29 cellular contexts compared by ENCODE assay signal in genomic region chr7:7489546-7489945, GRCh38. TPM values are rescaled to one million over a fixed set of nuclear protein-coding genes. Genes with fewer than 3 reads are reported as not detected.
DNase-seq lines count a peak whose midpoint lies in the region; ATAC-seq and TF ChIP-seq lines count a peak whose summit lies in the region.
"Had no signal": no experiment of that assay in that cellular context is flagged by ENCODE, and none has a peak within 500 bp of the region (broad histone marks: within the 10 kb centered on the region; RNA-seq: fewer than 3 reads in every experiment).

No MANE protein-coding gene starts in this region.

- H3K4me3 ChIP-seq in PC-3 (ENCODE audit: low read length) = no peak overlapping the region
- H3K4me3 ChIP-seq: ascending aorta, heart right ventricle, spleen, uterus had no signal

- no peak overlapping the region for H3K9ac ChIP-seq in PC-3 (ENCODE audit: low read length)

- H2AFZ ChIP-seq in PC-3 (ENCODE audit: low read length) = no peak overlapping the region

- no peaks in the 10 kb centered on the region for H3K9me3 ChIP-seq in PC-3 (ENCODE audit: low read length)
- H3K9me3 ChIP-seq: uterus had no signal

- no TSS peak for BruUV-seq in PC-3 (replicated peaks; lab: Mats Ljungman, UMichigan)

- no peak for TF ChIP-seq CTCF in PC-3 (conservative IDR thresholded peaks at IDR 0.05; ENCODE audit: low read depth, low read length)

- peaks cover 25% of the 10 kb centered on the region for H3K4me1 ChIP-seq in PC-3 (ENCODE audit: insufficient read depth, low read length)
- H3K4me1 ChIP-seq: ascending aorta, uterus had no signal

- H3K27me3 ChIP-seq in PC-3 (ENCODE audit: low read length) = no peaks in the 10 kb centered on the region
- H3K27me3 ChIP-seq: ascending aorta, heart right ventricle, spleen, uterus had no signal

- no peaks in the 10 kb centered on the region for H4K20me1 ChIP-seq in PC-3 (ENCODE audit: low read length)

- no peaks in the 10 kb centered on the region for H3F3A ChIP-seq in PC-3 (ENCODE audit: low read length, unreplicated experiment)

- intact Hi-C loops in PC-3 (cut with micrococcal nuclease) (no loop called here), Right ventricle myocardium inferior (cut with DNase I) (no loop called here)

- POLR2A ChIA-PET in PC-3 (lab: Charles Lee; ENCODE audit: unreplicated experiment) = interaction anchor here (0.6 kb wide), 1 partner anchor 66 kb away, joined by 5 read pairs; no protein-coding TSS in a partner anchor

- DNase-seq in AG20443 (ENCODE audit: low spot score) = peak; percentile 15
- DNase-seq in PC-3 = peak; percentile 33
- peak; percentile 37 for DNase-seq in renal cortical epithelial cell (ENCODE audit: low read depth)
- DNase-seq in SIG-M5 (lab: John Stamatoyannopoulos, UW) = no peak
- DNase-seq in Right ventricle myocardium inferior (ENCODE audit: missing footprints) = no peak
- DNase-seq in COR-L47 (lab: John Stamatoyannopoulos, UW) = no peak
- DNase-seq: ACHN; activated CD4-positive, alpha-beta T cell treated with anti-CD3 and anti-CD28 coated beads, Interleukin-2, amount 50 U/mL, for 4 hours; activated CD8-positive, alpha-beta memory T cell treated with anti-CD3 and anti-CD28 coated beads, Interleukin-2, amount 50 U/mL, for 4 hours; heart right ventricle; HFFc6; KG1; left colon; naive thymus-derived CD4-positive, alpha-beta T cell; NCI-H1048; NCI-H2029; NCI-H526 treated with DMSO at 0.1 percent for 48 hours; RPMI8226; spleen; stimulated activated CD4-positive, alpha-beta T cell treated with anti-CD3 and anti-CD28 coated beads, Interleukin-2, amount 100 ng/mL, for 48 hours; stimulated activated naive B cell treated with anti-CD40 and anti-IgM and Interleukin-4, amounts not matched to agents 10 μg/mL and 1 μg/mL and 100 μg/mL, for 72 hours; uterus had no signal

- ATAC-seq in PC-3 (no peak), esophagus mucosa (peak; percentile 77), Right ventricle myocardium inferior (no peak), HG02763 (IDR thresholded peaks at IDR 0.05; ENCODE audit: unreplicated experiment) (no peak)
- ATAC-seq: activated naive CD4-positive, alpha-beta T cell treated with anti-CD3 and anti-CD28 coated beads, Interleukin-2, amount 50 U/mL, for 72 hours; heart right ventricle; left colon; WTC11 had no signal

- no peaks in the 10 kb centered on the region for H3K9me2 ChIP-seq in PC-3 (replicated peaks; ENCODE audit: low read length)

- CTCF ChIA-PET in PC-3 (lab: Charles Lee) = no interaction called here

- no peaks in the 10 kb centered on the region for H3K36me3 ChIP-seq in PC-3 (ENCODE audit: low read depth, low read length)
- H3K36me3 ChIP-seq: ascending aorta, heart right ventricle, spleen, uterus had no signal

- H3K27ac ChIP-seq in PC-3 (ENCODE audit: low read length) = no peak overlapping the region
- H3K27ac ChIP-seq: ascending aorta, heart right ventricle, uterus had no signal

- H3K4me2 ChIP-seq in PC-3 (ENCODE audit: low read length) = no peak overlapping the region

- H3K79me2 ChIP-seq in PC-3 (ENCODE audit: low read length) = no peaks in the 10 kb centered on the region

RNA-seq across cellular contexts. Expression of gene COL28A1, which starts 46.1 kb away (rescaled TPM):
- 0.26 TPM in 1 of 2 replicates, not detected in the other for total RNA-seq in PC-3 (2014; rRNA removed)
- 0.16 TPM for total RNA-seq in esophagus mucosa
- total RNA-seq in renal cortical epithelial cell = 0.87 and 7.5 TPM in 2 replicates
- total RNA-seq in Right ventricle myocardium inferior = 5.6 TPM
- total RNA-seq: dermis microvascular lymphatic vessel endothelial cell, endothelial cell of umbilical vein had no signal

Comparison
In these comparisons a context has a peak if more than half of its experiments do, and no peak if none do; other contexts are left out.
1. DNase-seq: peak in AG20443 (single experiment), PC-3 (single experiment) and renal cortical epithelial cell (single experiment); none in SIG-M5 (single experiment), Right ventricle myocardium inferior (single experiment) and COR-L47 (single experiment).